19 cellular contexts compared by ENCODE assay signal in genomic region chr15:31294067-31294466, GRCh38. TPM values are rescaled to one million over a fixed set of nuclear protein-coding genes. Genes with fewer than 3 reads are reported as not detected.
A peak's percentile ranks its signal among the peaks of the same experiment; 100 is the strongest.
DNase-seq lines count a peak whose midpoint lies in the region; ATAC-seq and TF ChIP-seq lines count a peak whose summit lies in the region.
"Had no signal": no experiment of that assay in that cellular context is flagged by ENCODE, and none has a peak within 500 bp of the region (broad histone marks: within the 10 kb centered on the region; RNA-seq: fewer than 3 reads in every experiment).

No MANE protein-coding gene starts in this region.

- H3K4me2 ChIP-seq in OCI-LY7 (ENCODE audit: low read length), result no peak overlapping the region

- no peaks in the 10 kb centered on the region for H3K79me2 ChIP-seq in OCI-LY7 (ENCODE audit: insufficient read depth, low read depth, low read length)

- no peak overlapping the region for H3K4me3 Mint-ChIP-seq in activated CD8-positive, alpha-beta memory T cell treated with anti-CD3 and anti-CD28 coated beads, Interleukin-2, amount 10 ng/mL, durations not matched to agents 7 days and 5 days
- H3K4me3 Mint-ChIP-seq: CD8-positive, alpha-beta memory T cell had no signal

- peaks cover 2% of the 10 kb centered on the region for H3K36me3 Mint-ChIP-seq in activated CD8-positive, alpha-beta memory T cell treated with anti-CD3 and anti-CD28 coated beads, Interleukin-2, amount 10 ng/mL, durations not matched to agents 7 days and 5 days
- H3K36me3 Mint-ChIP-seq: CD8-positive, alpha-beta memory T cell had no signal

- no peaks in the 10 kb centered on the region for H3K36me3 ChIP-seq in OCI-LY7 (ENCODE audit: insufficient read depth, low read length)

- TF ChIP-seq CTCF in OCI-LY7 (conservative IDR thresholded peaks at IDR 0.05; ENCODE audit: low read length), result no peak

- peaks cover 23% of the 10 kb centered on the region for H3K4me1 ChIP-seq in OCI-LY7 (ENCODE audit: insufficient read depth, low read length, poor library complexity, severe bottlenecking)

- peak; percentile 28 for DNase-seq in activated CD8-positive, alpha-beta memory T cell treated with anti-CD3 and anti-CD28 coated beads, Interleukin-2, amount 10 ng/mL, durations not matched to agents 7 days and 5 days
- DNase-seq in activated CD8-positive, alpha-beta memory T cell treated with anti-CD3 and anti-CD28 coated beads, Interleukin-2, amount 50 U/mL, for 4 hours, result no peak
- peak; percentile 9 for DNase-seq in posterior vena cava (ENCODE audit: low spot score)
- no peak for DNase-seq in NCI-H524 treated with DMSO at 0.1 percent for 48 hours (lab: John Stamatoyannopoulos, UW)
- DNase-seq in OCI-LY7 (ENCODE audit: low spot score), result no peak
- DNase-seq: 8988T; C1 segment of cervical spinal cord; Calu3; CD8-positive, alpha-beta memory T cell; DMS153; Karpas-422; NCI-H1694 treated with DMSO at 0.1 percent for 48 hours; NCI-H2081 treated with DMSO at 0.1 percent for 48 hours; NCI-H2171 treated with DMSO at 0.1 percent for 48 hours; NCI-H526 treated with DMSO at 0.1 percent for 48 hours; Right ventricle myocardium superior had no signal

- no peak overlapping the region for H3K27ac Mint-ChIP-seq in activated CD8-positive, alpha-beta memory T cell treated with anti-CD3 and anti-CD28 coated beads, Interleukin-2, amount 10 ng/mL, durations not matched to agents 7 days and 5 days
- H3K27ac Mint-ChIP-seq: CD8-positive, alpha-beta memory T cell had no signal

- H3K9me2 ChIP-seq in OCI-LY7 (ENCODE audit: insufficient read depth, low read length), result no peaks in the 10 kb centered on the region

- POLR2A ChIA-PET in OCI-LY7 (lab: Charles Lee), result interaction anchor here (0.6 to 0.7 kb wide), 2 partner anchors 10 to 75 kb away, joined by 3 to 4 read pairs; no protein-coding TSS in a partner anchor

- no peaks in the 10 kb centered on the region for H3K27me3 ChIP-seq in layer of hippocampus (ENCODE audit: control insufficient read depth, insufficient read depth, low read length)

- no peaks in the 10 kb centered on the region for H4K20me1 ChIP-seq in OCI-LY7 (ENCODE audit: insufficient read depth, low read length)

- no peak overlapping the region for H3K4me3 ChIP-seq in OCI-LY7 (ENCODE audit: low read depth, low read length, poor library complexity, severe bottlenecking)

- CTCF ChIA-PET in activated CD8-positive, alpha-beta memory T cell treated with anti-CD3 and anti-CD28 coated beads, Interleukin-2, amount 10 ng/mL, durations not matched to agents 7 days and 5 days (lab: Charles Lee), result interaction anchor here (0.6 to 1.0 kb wide), 2 partner anchors 13 to 71 kb away, joined by 3 to 4 read pairs; no protein-coding TSS in a partner anchor
- CTCF ChIA-PET in OCI-LY7 (lab: Charles Lee; ENCODE audit: unreplicated experiment), result interaction anchor here (0.6 kb wide), 1 partner anchor 11 kb away, joined by 3 read pairs; no protein-coding TSS in a partner anchor

- no peak overlapping the region for H2AFZ ChIP-seq in OCI-LY7 (ENCODE audit: low read length)

- H3K27ac ChIP-seq in layer of hippocampus (ENCODE audit: low read depth, low read length), result peak overlapping the region; percentile 94
- H3K27ac ChIP-seq in OCI-LY7 (ENCODE audit: low read depth, low read length, poor library complexity, severe bottlenecking), result no peak overlapping the region

- intact Hi-C loops in posterior vena cava (cut with DNase I) (no loop called here), OCI-LY7 (cut with micrococcal nuclease; ENCODE audit: unreplicated experiment) (no loop called here)

- H3K27me3 Mint-ChIP-seq in activated CD8-positive, alpha-beta memory T cell treated with anti-CD3 and anti-CD28 coated beads, Interleukin-2, amount 10 ng/mL, durations not matched to agents 7 days and 5 days, result peaks cover 46% of the 10 kb centered on the region

- H3K9me3 Mint-ChIP-seq in activated CD8-positive, alpha-beta memory T cell treated with anti-CD3 and anti-CD28 coated beads, Interleukin-2, amount 10 ng/mL, durations not matched to agents 7 days and 5 days (ENCODE audit: low read depth), result no peaks in the 10 kb centered on the region
- H3K9me3 Mint-ChIP-seq: CD8-positive, alpha-beta memory T cell had no signal

- no TSS peak for BruUV-seq in OCI-LY7 (replicated peaks; lab: Mats Ljungman, UMichigan)

- H3K9me3 ChIP-seq in OCI-LY7 (ENCODE audit: low read length), result no peaks in the 10 kb centered on the region

- no peaks in the 10 kb centered on the region for H3K4me1 Mint-ChIP-seq in activated CD8-positive, alpha-beta memory T cell treated with anti-CD3 and anti-CD28 coated beads, Interleukin-2, amount 10 ng/mL, durations not matched to agents 7 days and 5 days
- H3K4me1 Mint-ChIP-seq: CD8-positive, alpha-beta memory T cell had no signal

- no peak for ATAC-seq in activated CD8-positive, alpha-beta memory T cell treated with anti-CD3 and anti-CD28 coated beads, Interleukin-2, amount 10 ng/mL, durations not matched to agents 7 days and 5 days
- no peak for ATAC-seq in HG02852 (IDR thresholded peaks at IDR 0.05; ENCODE audit: unreplicated experiment)
- ATAC-seq: HCT116 had no signal

RNA-seq across cellular contexts. Expression of gene KLF13, which starts 32.6 kb away (rescaled TPM):
- 100 to 1,000 TPM; 163 to 206 TPM for total RNA-seq in activated CD8-positive, alpha-beta memory T cell treated with anti-CD3 and anti-CD28 coated beads, Interleukin-2, amount 10 ng/mL, durations not matched to agents 7 days and 5 days
- total RNA-seq in posterior vena cava (10 to 100 TPM; 49.6 to 97.8 TPM), OCI-LY7 (2022) (62.6 and 63.2 TPM in 2 replicates)
- 62.0 and 64.6 TPM in 2 replicates for total RNA-seq in OCI-LY7 (2014; rRNA removed; shearing (Covaris generic))

Comparison
In these comparisons a context has a peak if more than half of its experiments do, and no peak if none do; other contexts are left out.
1. DNase-seq: peak in activated CD8-positive, alpha-beta memory T cell treated with anti-CD3 and anti-CD28 coated beads, Interleukin-2, amount 10 ng/mL, durations not matched to agents 7 days and 5 days (single experiment) and posterior vena cava (single experiment); none in activated CD8-positive, alpha-beta memory T cell treated with anti-CD3 and anti-CD28 coated beads, Interleukin-2, amount 50 U/mL, for 4 hours (single experiment), NCI-H524 treated with DMSO at 0.1 percent for 48 hours (single experiment) and OCI-LY7 (single experiment).